ENCODE assay signal across 2 cellular contexts in genomic region chr15:75733761-75734651, GRCh38.
TF ChIP-seq lines count a peak whose summit lies in the region.

No MANE protein-coding gene starts in this region.

TF ChIP-seq in IMR-90, 13 proteins besides CTCF, POLR2A, EP300 and RAD21:
- TF ChIP-seq CEBPB (IDR thresholded peaks at IDR 0.05; ENCODE audit: low read depth, low read length) (no peak), ELK1 (IDR thresholded peaks at IDR 0.05; ENCODE audit: borderline replicate concordance, low read depth, low read length) (no peak)

TF ChIP-seq in H1, 55 proteins besides CTCF, POLR2A, EP300 and RAD21:
- TF ChIP-seq RBBP5 (IDR thresholded peaks at IDR 0.05; ENCODE audit: borderline replicate concordance, low read depth, low read length) (no peak), USF2 (IDR thresholded peaks at IDR 0.05; ENCODE audit: low read length) (no peak), SIX5 (IDR thresholded peaks at IDR 0.05; ENCODE audit: low read depth, low read length) (no peak), POU5F1 (IDR thresholded peaks at IDR 0.05; ENCODE audit: low read depth, low read length) (no peak), JUND (IDR thresholded peaks at IDR 0.05; ENCODE audit: low read length) (no peak), GABPA (IDR thresholded peaks at IDR 0.05; ENCODE audit: borderline replicate concordance, insufficient read depth, low read length) (no peak), RFX5 (IDR thresholded peaks at IDR 0.05; ENCODE audit: borderline replicate concordance, low read depth, low read length) (no peak), SP4 (IDR thresholded peaks at IDR 0.05; ENCODE audit: low read length) (no peak), SP2 (IDR thresholded peaks at IDR 0.05; ENCODE audit: low read length) (no peak), EGR1 (IDR thresholded peaks at IDR 0.05; ENCODE audit: borderline replicate concordance, low read depth, low read length) (no peak)
